Comparison of ENCODE assay signal across 22 cellular contexts in the genomic region with DNA sequence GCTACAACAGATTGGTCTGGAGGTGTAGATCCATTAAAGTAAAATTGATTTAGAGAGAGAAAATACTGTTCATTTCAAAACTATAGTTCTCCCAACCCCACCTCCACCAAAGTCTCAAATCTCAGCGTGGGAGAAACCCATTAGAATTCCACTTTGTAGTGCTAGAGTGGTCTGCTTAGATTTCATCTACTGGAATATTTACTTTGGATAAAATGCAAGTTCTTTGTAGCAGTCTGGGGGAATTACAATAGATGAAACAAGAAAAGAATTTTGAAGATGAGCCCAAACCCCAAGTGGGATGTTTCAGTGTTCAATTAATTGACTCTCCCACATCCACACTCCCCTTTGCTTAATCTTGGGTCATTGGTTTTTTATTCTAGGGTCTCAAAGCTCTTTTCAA.
"Had no signal": no experiment of that assay in that cellular context is flagged by ENCODE, and none has a peak within 500 bp of the region (broad histone marks: within the 10 kb centered on the region; RNA-seq: fewer than 3 reads in every experiment).

No MANE protein-coding gene starts in this region.

- H3K27me3 ChIP-seq: SJSA1 had no signal

- H3K27ac Mint-ChIP-seq: IgD-negative memory B cell had no signal

- H3K4me1 Mint-ChIP-seq: IgD-negative memory B cell had no signal

- H3K9me3 Mint-ChIP-seq: IgD-negative memory B cell had no signal

- H3K36me3 Mint-ChIP-seq: IgD-negative memory B cell had no signal

- H3K4me3 ChIP-seq: K562, SJSA1, SK-N-MC had no signal

- H3K4me2 ChIP-seq: KMS-11 had no signal

- H3K27ac ChIP-seq: HL-60, KMS-11, SJSA1, SK-N-MC had no signal

- H3K9ac ChIP-seq: KMS-11 had no signal

- DNase-seq: Kasumi-1, MM.1S, NCI-H1092 treated with DMSO at 0.1 percent for 48 hours, NCI-H1436, NCI-H187, NCI-H2029, NCI-H2081 treated with DMSO at 0.1 percent for 48 hours, NCI-H226, NCI-H446, NCI-H510A, NCI-H524 treated with DMSO at 0.1 percent for 48 hours, NCI-H69, NCI-H774, Right ventricle myocardium superior, RPMI8226, SIG-M5 had no signal

- H3K4me3 Mint-ChIP-seq: IgD-negative memory B cell had no signal

- H3K9me3 ChIP-seq: SJSA1 had no signal

- H3K36me3 ChIP-seq: SJSA1 had no signal
